Comparison of ENCODE assay signal across 19 cellular contexts in the genomic region with DNA sequence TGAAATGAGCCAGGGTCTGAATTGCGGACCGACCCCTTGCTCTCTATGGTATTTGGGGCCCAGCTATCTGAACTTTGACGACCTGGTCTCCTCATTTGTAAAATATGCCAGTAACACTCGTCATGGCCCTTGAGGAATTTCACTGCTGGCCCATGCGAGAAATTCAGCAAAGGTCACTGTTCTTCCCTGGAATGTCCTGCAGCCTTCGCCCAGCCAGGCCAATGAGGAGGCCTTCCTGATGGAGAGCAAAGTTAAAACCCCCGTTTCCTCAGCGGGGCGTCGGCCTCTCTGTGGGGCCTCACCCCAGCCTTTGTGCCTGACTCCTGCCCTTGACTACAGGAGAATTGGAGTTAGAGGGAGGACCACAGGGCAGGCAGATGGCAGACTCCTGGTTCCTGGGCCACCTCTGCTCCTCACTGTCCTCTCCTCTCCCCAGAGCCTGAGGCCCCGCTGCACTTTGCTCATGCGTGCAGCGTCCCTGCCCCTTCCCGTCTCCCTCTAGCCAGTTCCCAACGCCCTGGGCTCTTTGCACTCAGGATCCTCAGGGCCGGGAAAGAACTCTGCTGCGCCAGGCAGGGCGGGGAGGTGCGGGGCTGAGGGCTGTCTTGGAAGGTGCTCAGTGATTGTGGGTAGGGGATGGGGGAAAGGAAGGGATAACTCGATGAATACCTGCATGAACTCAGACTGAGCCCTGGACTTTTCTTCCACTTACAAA.
"Had no signal": no experiment of that assay in that cellular context is flagged by ENCODE, and none has a peak within 500 bp of the region (broad histone marks: within the 10 kb centered on the region; RNA-seq: fewer than 3 reads in every experiment).

No MANE protein-coding gene starts in this region.

- DNase-seq: activated CD4-positive, alpha-beta T cell treated with anti-CD3 and anti-CD28 coated beads for 4 hours; activated CD4-positive, alpha-beta T cell treated with anti-CD3 and anti-CD28 coated beads, Interleukin-2, amount 50 U/mL, for 4 hours; activated naive CD4-positive, alpha-beta T cell; activated T-cell treated with anti-CD3 and anti-CD28 coated beads for 4 hours; activated T-cell treated with anti-CD3 and anti-CD28 coated beads, Interleukin-2, amount 50 U/mL, for 72 hours; effector CD8-positive, alpha-beta T cell; left cardiac atrium; natural killer cell; pancreas; psoas muscle; stomach; thyroid gland had no signal

- ATAC-seq: activated naive CD4-positive, alpha-beta T cell treated with anti-CD3 and anti-CD28 coated beads, Interleukin-2, amount 50 U/mL, for 72 hours; activated T-cell treated with anti-CD3 and anti-CD28 coated beads, Interleukin-2, amount 50 U/mL, for 72 hours; left cardiac atrium; pancreas; psoas muscle had no signal

- H3K4me1 ChIP-seq: pancreas, psoas muscle, right atrium auricular region, spleen had no signal

- H3K36me3 Mint-ChIP-seq: activated naive CD4-positive, alpha-beta T cell treated with anti-CD3 and anti-CD28 coated beads, Interleukin-2, amount 50 U/mL, for 72 hours; natural killer cell had no signal

- H3K4me1 Mint-ChIP-seq: natural killer cell had no signal

- H3K4me3 Mint-ChIP-seq: activated T-cell treated with anti-CD3 and anti-CD28 coated beads, Interleukin-2, amount 50 U/mL, for 72 hours; natural killer cell had no signal

- H3K27ac ChIP-seq: pancreas, psoas muscle, right atrium auricular region, stomach, thyroid gland had no signal

- H3K36me3 ChIP-seq: pancreas, right atrium auricular region, spleen, stomach, thyroid gland had no signal

- H3K9me3 Mint-ChIP-seq: activated naive CD4-positive, alpha-beta T cell treated with anti-CD3 and anti-CD28 coated beads, Interleukin-2, amount 50 U/mL, for 72 hours; activated T-cell treated with anti-CD3 and anti-CD28 coated beads, Interleukin-2, amount 50 U/mL, for 72 hours; natural killer cell had no signal

- FAIRE-seq: bronchial epithelial cell, colon, frontal cortex, keratinocyte, pancreas had no signal

- H3K27me3 ChIP-seq: pancreas, right atrium auricular region, thyroid gland had no signal

- H3K9me3 ChIP-seq: pancreas, psoas muscle, right atrium auricular region, spleen, stomach, thyroid gland had no signal

- H3K4me3 ChIP-seq: pancreas, psoas muscle, right atrium auricular region, spleen, stomach, thyroid gland had no signal

- H3K27ac Mint-ChIP-seq: activated naive CD4-positive, alpha-beta T cell treated with anti-CD3 and anti-CD28 coated beads, Interleukin-2, amount 50 U/mL, for 72 hours; activated T-cell treated with anti-CD3 and anti-CD28 coated beads, Interleukin-2, amount 50 U/mL, for 72 hours; natural killer cell had no signal
